In the genomic region with DNA sequence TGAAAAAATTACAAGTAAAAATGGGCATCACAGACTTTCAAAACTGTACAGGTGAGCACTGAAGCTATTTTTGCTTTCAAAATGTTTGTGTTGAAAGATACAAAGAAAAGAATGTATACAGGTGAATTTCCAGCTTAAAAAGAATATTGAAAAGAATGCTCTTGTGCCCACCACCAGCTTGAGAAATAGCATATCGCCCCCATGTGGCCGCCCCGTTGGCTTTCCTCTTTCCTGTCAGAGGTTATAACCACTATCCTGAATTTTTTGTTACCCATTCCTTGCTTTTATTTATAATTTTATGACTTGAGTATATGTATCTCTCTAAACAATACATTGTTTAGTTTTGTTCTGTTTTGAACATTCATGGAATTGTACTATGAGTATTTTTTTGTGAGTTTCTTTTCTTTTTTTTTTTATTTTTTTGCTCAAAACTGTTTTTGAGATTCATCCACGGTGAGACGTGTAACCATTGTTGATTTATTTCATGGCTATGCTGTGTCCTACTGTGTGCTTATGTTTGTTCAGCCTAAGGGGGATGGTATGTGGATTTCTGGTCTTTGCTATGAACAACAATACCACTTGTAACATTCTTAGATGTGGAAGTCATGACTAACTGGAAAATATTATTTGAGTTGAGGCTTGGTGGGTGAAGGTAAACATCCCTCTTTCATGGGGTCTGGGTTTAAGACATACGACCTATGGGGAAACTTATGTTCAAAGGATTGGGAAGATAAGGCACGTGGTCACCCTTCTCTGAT, we compare ENCODE assay signal across 8 cellular contexts. TPM values are rescaled to one million over a fixed set of nuclear protein-coding genes. Genes with fewer than 3 reads are reported as not detected.
A peak's percentile ranks its signal among the peaks of the same experiment; 100 is the strongest.
DNase-seq lines count a peak whose midpoint lies in the region; ATAC-seq and TF ChIP-seq lines count a peak whose summit lies in the region.

No MANE protein-coding gene starts in this region.

- H3K27ac Mint-ChIP-seq in natural killer cell: no peak overlapping the region
- no peak overlapping the region for H3K27ac Mint-ChIP-seq in natural killer cell treated with Interleukin-12 subunit alpha and Interleukin-12 subunit beta and Interleukin-15 and Interleukin-18, amount 100 ng/mL, for 72 hours

- peaks cover 50 to 57% of the 10 kb centered on the region in 2 donors for H3K27me3 Mint-ChIP-seq in natural killer cell (ENCODE audit: low read depth in 2 of 2)
- peaks cover 55 to 57% of the 10 kb centered on the region in 2 donors for H3K27me3 Mint-ChIP-seq in natural killer cell treated with Interleukin-12 subunit alpha and Interleukin-12 subunit beta and Interleukin-15 and Interleukin-18, amount 100 ng/mL, for 72 hours

- peak; percentile 44 for TF ChIP-seq CTCF in natural killer cell (IDR thresholded peaks at IDR 0.05)

- H3K4me1 Mint-ChIP-seq in natural killer cell: peaks cover 5 to 13% of the 10 kb centered on the region in 2 donors
- peaks cover 4 to 12% of the 10 kb centered on the region in 2 donors for H3K4me1 Mint-ChIP-seq in natural killer cell treated with Interleukin-12 subunit alpha and Interleukin-12 subunit beta and Interleukin-15 and Interleukin-18, amount 100 ng/mL, for 72 hours (ENCODE audit: low read depth in 2 of 2)

- ATAC-seq in natural killer cell (no peak), HG02678 (IDR thresholded peaks at IDR 0.05; ENCODE audit: unreplicated experiment) (no peak), GM19023 (IDR thresholded peaks at IDR 0.05; ENCODE audit: unreplicated experiment) (no peak)
- no peak for ATAC-seq in natural killer cell treated with Interleukin-12 subunit alpha and Interleukin-12 subunit beta and Interleukin-15 and Interleukin-18, amount 100 ng/mL, for 72 hours

- H3K4me3 Mint-ChIP-seq in natural killer cell: no peak overlapping the region
- no peak overlapping the region for H3K4me3 Mint-ChIP-seq in natural killer cell treated with Interleukin-12 subunit alpha and Interleukin-12 subunit beta and Interleukin-15 and Interleukin-18, amount 100 ng/mL, for 72 hours

- DNase-seq in natural killer cell (no peak), NCI-H146 treated with DMSO at 0.1 percent for 48 hours (lab: John Stamatoyannopoulos, UW; ENCODE audit: unreplicated experiment) (peak; percentile 10), cerebellar cortex (ENCODE audit: low spot score) (peak; percentile 16), NCI-H226 (no peak)
- DNase-seq in natural killer cell treated with Interleukin-12 subunit alpha and Interleukin-12 subunit beta and Interleukin-15 and Interleukin-18, amount 100 ng/mL, for 72 hours (ENCODE audit: low spot score): no peak
- DNase-seq in stimulated activated CD8-positive, alpha-beta memory T cell treated with anti-CD3 and anti-CD28 coated beads, Interleukin-4, amount 100 ng/mL, for 48 hours: peak; percentile 62

- H3K36me3 Mint-ChIP-seq in natural killer cell: no peaks in the 10 kb centered on the region
- no peaks in the 10 kb centered on the region for H3K36me3 Mint-ChIP-seq in natural killer cell treated with Interleukin-12 subunit alpha and Interleukin-12 subunit beta and Interleukin-15 and Interleukin-18, amount 100 ng/mL, for 72 hours

- intact Hi-C loops in natural killer cell (cut with micrococcal nuclease): no loop called here

- H3K9me3 Mint-ChIP-seq in natural killer cell: no peaks in the 10 kb centered on the region
- H3K9me3 Mint-ChIP-seq in natural killer cell treated with Interleukin-12 subunit alpha and Interleukin-12 subunit beta and Interleukin-15 and Interleukin-18, amount 100 ng/mL, for 72 hours: no peaks in the 10 kb centered on the region

RNA-seq across cellular contexts. Expression of gene TRPM8, which starts 11.6 kb away (rescaled TPM):
- total RNA-seq in natural killer cell: not detected
- total RNA-seq in natural killer cell treated with Interleukin-12 subunit alpha and Interleukin-12 subunit beta and Interleukin-15 and Interleukin-18, amount 100 ng/mL, for 72 hours: not detected

Comparison
In these comparisons a context has a peak if more than half of its experiments do, and no peak if none do; other contexts are left out.
1. DNase-seq: peak in NCI-H146 treated with DMSO at 0.1 percent for 48 hours (single experiment), cerebellar cortex (single experiment) and stimulated activated CD8-positive, alpha-beta memory T cell treated with anti-CD3 and anti-CD28 coated beads, Interleukin-4, amount 100 ng/mL, for 48 hours (single experiment); none in natural killer cell (single experiment), natural killer cell treated with Interleukin-12 subunit alpha and Interleukin-12 subunit beta and Interleukin-15 and Interleukin-18, amount 100 ng/mL, for 72 hours (single experiment) and NCI-H226 (single experiment).